In the genomic region with DNA sequence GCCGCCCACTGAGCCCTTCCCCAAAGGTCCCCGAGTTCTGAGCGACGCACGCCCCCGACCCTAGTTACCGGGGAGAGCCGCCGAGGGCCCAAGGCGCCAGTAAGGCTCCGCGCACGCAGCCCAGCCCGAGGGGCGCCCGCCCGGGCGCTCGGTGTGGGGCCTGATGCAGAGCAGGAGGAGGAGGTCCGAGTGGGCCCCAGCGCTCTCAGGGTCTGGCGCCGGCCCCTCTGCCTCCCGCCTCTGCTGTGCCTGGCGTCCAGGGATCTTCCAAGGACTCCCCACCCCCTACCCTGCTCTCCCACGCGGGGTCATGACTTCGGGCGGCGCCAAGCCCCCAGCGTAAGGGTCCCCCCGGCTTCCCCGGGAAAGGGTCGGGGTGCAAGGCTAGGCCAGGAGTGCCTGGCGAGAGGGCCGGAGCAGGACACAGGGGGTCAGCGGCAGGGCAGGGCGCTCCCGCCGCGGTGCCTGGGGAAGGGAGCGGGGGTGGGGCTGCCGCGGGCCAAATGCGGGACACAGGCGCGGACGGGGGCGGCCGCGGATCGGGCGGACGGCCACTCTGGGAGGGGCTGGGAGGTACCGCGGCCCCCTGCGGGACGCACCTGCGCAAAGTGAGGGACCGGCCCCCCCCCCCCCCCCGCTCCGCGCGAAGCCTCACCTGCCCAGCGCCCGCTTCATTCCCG, we compare ENCODE assay signal across 8 cellular contexts. TPM values are rescaled to one million over a fixed set of nuclear protein-coding genes. Genes with fewer than 3 reads are reported as not detected.
DNase-seq lines count a peak whose midpoint lies in the region; ATAC-seq and TF ChIP-seq lines count a peak whose summit lies in the region.

No MANE protein-coding gene starts in this region.

- intact Hi-C loops in left ventricle myocardium superior (cut with micrococcal nuclease): loop anchor here (10.0 kb wide), 1 partner anchor 315 kb away; no protein-coding TSS in a partner anchor

- H3K4me1 Mint-ChIP-seq in activated naive CD8-positive, alpha-beta T cell treated with anti-CD3 and anti-CD28 coated beads, Interleukin-2, amount 10 ng/mL, durations not matched to agents 7 days and 5 days: peaks cover 9% of the 10 kb centered on the region

- POLR2A ChIA-PET in activated naive CD8-positive, alpha-beta T cell treated with anti-CD3 and anti-CD28 coated beads, Interleukin-2, amount 10 ng/mL, durations not matched to agents 7 days and 5 days (lab: Charles Lee): interaction anchor here (1.0 to 2.1 kb wide), 2 partner anchors 18 to 142 kb away, joined by 5 to 19 read pairs; partner anchors contain the start of genes GINS1 and PYGB

- peak overlapping the region; percentile 81 for H3K4me3 Mint-ChIP-seq in activated naive CD8-positive, alpha-beta T cell treated with anti-CD3 and anti-CD28 coated beads, Interleukin-2, amount 10 ng/mL, durations not matched to agents 7 days and 5 days

- no peaks in the 10 kb centered on the region for H3K27me3 Mint-ChIP-seq in activated naive CD8-positive, alpha-beta T cell treated with anti-CD3 and anti-CD28 coated beads, Interleukin-2, amount 10 ng/mL, durations not matched to agents 7 days and 5 days

- DNase-seq in AG08396 (ENCODE audit: low spot score) (peak; percentile 48), left ventricle myocardium superior (peak; percentile 59), retina (peak; percentile 86), putamen (ENCODE audit: low spot score) (no peak)
- DNase-seq in activated naive CD8-positive, alpha-beta T cell treated with anti-CD3 and anti-CD28 coated beads, Interleukin-2, amount 10 ng/mL, durations not matched to agents 7 days and 5 days: peak; percentile 59

- ATAC-seq in GM18909 (IDR thresholded peaks at IDR 0.05; ENCODE audit: poor library complexity, unreplicated experiment) (peak; percentile 35), HG03108 (IDR thresholded peaks at IDR 0.05; ENCODE audit: unreplicated experiment) (peak; percentile 15), left ventricle myocardium superior (peak; percentile 44)
- ATAC-seq in activated naive CD8-positive, alpha-beta T cell treated with anti-CD3 and anti-CD28 coated beads, Interleukin-2, amount 10 ng/mL, durations not matched to agents 7 days and 5 days (ENCODE audit: low read depth): no peak

- H3K9me3 Mint-ChIP-seq in activated naive CD8-positive, alpha-beta T cell treated with anti-CD3 and anti-CD28 coated beads, Interleukin-2, amount 10 ng/mL, durations not matched to agents 7 days and 5 days: no peaks in the 10 kb centered on the region

- peak overlapping the region; percentile 23 for H3K27ac Mint-ChIP-seq in activated naive CD8-positive, alpha-beta T cell treated with anti-CD3 and anti-CD28 coated beads, Interleukin-2, amount 10 ng/mL, durations not matched to agents 7 days and 5 days

- peaks cover 7% of the 10 kb centered on the region for H3K36me3 Mint-ChIP-seq in activated naive CD8-positive, alpha-beta T cell treated with anti-CD3 and anti-CD28 coated beads, Interleukin-2, amount 10 ng/mL, durations not matched to agents 7 days and 5 days

TF ChIP-seq in PFSK-1, 5 proteins besides CTCF, POLR2A, EP300 and RAD21:
- TF ChIP-seq SIN3A (IDR thresholded peaks at IDR 0.05; ENCODE audit: borderline replicate concordance, insufficient read depth, low read length) (no peak), POLR2AphosphoS5 (IDR thresholded peaks at IDR 0.05; ENCODE audit: low read depth, low read length) (0 out of 2 replicates have a peak, but pooled peaks have one; percentile 9)

RNA-seq across cellular contexts. Expression of gene ABHD12, which starts 0.6 kb away (rescaled TPM):
- 116 TPM for polyA plus RNA-seq in PFSK-1 (2012; ENCODE audit: insufficient read length, low read depth)
- 10 to 100 TPM; 26.5 to 27.3 TPM for total RNA-seq in activated naive CD8-positive, alpha-beta T cell treated with anti-CD3 and anti-CD28 coated beads, Interleukin-2, amount 10 ng/mL, durations not matched to agents 7 days and 5 days
- total RNA-seq in left ventricle myocardium superior: 21.3 TPM

RNA-seq across cellular contexts. Expression of gene GINS1, which starts 17.5 kb away (rescaled TPM):
- polyA plus RNA-seq in PFSK-1 (2012; ENCODE audit: insufficient read length, low read depth): 5.3 TPM
- 10 to 100 TPM; 23.7 to 25.6 TPM for total RNA-seq in activated naive CD8-positive, alpha-beta T cell treated with anti-CD3 and anti-CD28 coated beads, Interleukin-2, amount 10 ng/mL, durations not matched to agents 7 days and 5 days
- 0.94 TPM for total RNA-seq in left ventricle myocardium superior

Comparison
In these comparisons a context has a peak if more than half of its experiments do, and no peak if none do; other contexts are left out.
1. RNA of gene GINS1, which starts 17.5 kb away (total RNA-seq): 23.7 to 25.6 TPM in activated naive CD8-positive, alpha-beta T cell treated with anti-CD3 and anti-CD28 coated beads, Interleukin-2, amount 10 ng/mL, durations not matched to agents 7 days and 5 days; 0.94 TPM in left ventricle myocardium superior (single experiment); every median in the first group is over 10 times any median in the second.